In the genomic region with DNA sequence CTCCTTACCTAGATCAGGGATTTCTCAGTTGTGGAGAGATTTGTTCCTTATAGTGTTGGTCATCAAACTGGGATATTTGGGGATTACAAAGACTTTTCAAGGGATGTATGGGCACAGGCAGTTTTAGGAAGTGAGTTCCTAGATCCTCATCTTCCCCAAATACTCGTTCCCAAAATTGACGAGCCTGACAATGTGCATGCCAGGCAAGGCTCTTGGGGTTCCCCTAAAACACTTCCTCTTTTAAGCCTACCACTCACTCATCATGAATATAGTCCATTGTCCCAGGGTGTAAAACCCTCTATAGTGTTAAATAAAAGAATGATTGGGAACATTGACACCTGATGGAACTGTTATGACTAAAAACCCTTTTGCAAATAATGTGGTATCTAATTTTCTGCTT, we compare ENCODE assay signal across 19 cellular contexts. TPM values are rescaled to one million over a fixed set of nuclear protein-coding genes. Genes with fewer than 3 reads are reported as not detected.
DNase-seq lines count a peak whose midpoint lies in the region; ATAC-seq and TF ChIP-seq lines count a peak whose summit lies in the region.
"Had no signal": no experiment of that assay in that cellular context is flagged by ENCODE, and none has a peak within 500 bp of the region (broad histone marks: within the 10 kb centered on the region; RNA-seq: fewer than 3 reads in every experiment).

No MANE protein-coding gene starts in this region.

- H3K4me3 ChIP-seq in Loucy (ENCODE audit: low read length, poor library complexity, severe bottlenecking) = no peak overlapping the region
- H3K4me3 ChIP-seq in PC-3 (ENCODE audit: low read length) = no peak overlapping the region
- H3K4me3 ChIP-seq: lower lobe of right lung had no signal

- TF ChIP-seq CTCF in Loucy (conservative IDR thresholded peaks at IDR 0.05; ENCODE audit: low read length) = no peak
- TF ChIP-seq CTCF in PC-3 (conservative IDR thresholded peaks at IDR 0.05; ENCODE audit: low read depth, low read length) = no peak

- H3F3A ChIP-seq in Loucy (ENCODE audit: low read depth) (no peaks in the 10 kb centered on the region), PC-3 (ENCODE audit: low read length, unreplicated experiment) (no peaks in the 10 kb centered on the region)

- H3K4me2 ChIP-seq in Loucy (ENCODE audit: low read depth, low read length, poor library complexity, severe bottlenecking) = peak overlapping the region; percentile 14
- H3K4me2 ChIP-seq in PC-3 (ENCODE audit: low read length) = no peak overlapping the region

- peaks cover 24% of the 10 kb centered on the region for H3K4me1 Mint-ChIP-seq in memory B cell

- H3K36me3 ChIP-seq in Loucy (ENCODE audit: insufficient read depth, low read length) = no peaks in the 10 kb centered on the region
- H3K36me3 ChIP-seq in PC-3 (ENCODE audit: low read depth, low read length) = no peaks in the 10 kb centered on the region
- H3K36me3 ChIP-seq: lower lobe of right lung had no signal

- peak; percentile 46 for ATAC-seq in GM18519 (IDR thresholded peaks at IDR 0.05; ENCODE audit: low FRiP score, unreplicated experiment)
- ATAC-seq in GM21825 (IDR thresholded peaks at IDR 0.05; ENCODE audit: unreplicated experiment) = peak; percentile 43
- peak; percentile 98 for ATAC-seq in memory B cell (ENCODE audit: low read depth)
- ATAC-seq in PC-3 = no peak
- no peak for ATAC-seq in GM21528 (IDR thresholded peaks at IDR 0.05; ENCODE audit: low FRiP score, unreplicated experiment)
- ATAC-seq: HCT116 had no signal

- H3K27ac Mint-ChIP-seq in memory B cell = no peak overlapping the region
- H3K27ac Mint-ChIP-seq: nephron had no signal

- H3K27me3 ChIP-seq in Loucy (ENCODE audit: insufficient read depth, low read length, poor library complexity, severe bottlenecking) (no peaks in the 10 kb centered on the region), PC-3 (ENCODE audit: low read length) (no peaks in the 10 kb centered on the region)

- intact Hi-C loops in PC-3 (cut with micrococcal nuclease) = no loop called here

- H2AFZ ChIP-seq in Loucy (ENCODE audit: low read length) (no peak overlapping the region), PC-3 (ENCODE audit: low read length) (no peak overlapping the region)

- no peaks in the 10 kb centered on the region for H3K9me3 ChIP-seq in Loucy (ENCODE audit: insufficient read depth, low read depth, low read length)
- H3K9me3 ChIP-seq in PC-3 (ENCODE audit: low read length) = no peaks in the 10 kb centered on the region
- H3K9me3 ChIP-seq: lower lobe of right lung had no signal

- BruUV-seq in PC-3 (replicated peaks; lab: Mats Ljungman, UMichigan) = no TSS peak

- POLR2A ChIA-PET in PC-3 (lab: Charles Lee; ENCODE audit: unreplicated experiment) = no interaction called here

- no peak overlapping the region for H3K27ac ChIP-seq in PC-3 (ENCODE audit: low read length)
- H3K27ac ChIP-seq: lower lobe of right lung had no signal

- no peaks in the 10 kb centered on the region for H3K79me2 ChIP-seq in Loucy (ENCODE audit: insufficient read depth, low read length)
- H3K79me2 ChIP-seq in PC-3 (ENCODE audit: low read length) = no peaks in the 10 kb centered on the region

- peaks cover 31% of the 10 kb centered on the region for H3K4me1 ChIP-seq in Loucy (ENCODE audit: insufficient read depth, low read length, poor library complexity, severe bottlenecking)
- peaks cover 2% of the 10 kb centered on the region; the same call in 1 of the 2 replicates for H3K4me1 ChIP-seq in PC-3 (ENCODE audit: insufficient read depth, low read length)

- H4K20me1 ChIP-seq in Loucy (ENCODE audit: insufficient read depth, low read length, poor library complexity, severe bottlenecking) = no peaks in the 10 kb centered on the region
- no peaks in the 10 kb centered on the region for H4K20me1 ChIP-seq in PC-3 (ENCODE audit: low read length)

- H3K4me3 Mint-ChIP-seq in memory B cell = no peak overlapping the region
- H3K4me3 Mint-ChIP-seq: nephron had no signal

- H3K27me3 Mint-ChIP-seq in memory B cell = peaks cover 5% of the 10 kb centered on the region

- peaks cover 4% of the 10 kb centered on the region for H3K36me3 Mint-ChIP-seq in memory B cell

- H3K9ac ChIP-seq in Loucy (ENCODE audit: low read depth, low read length, poor library complexity, severe bottlenecking) (no peak overlapping the region), PC-3 (ENCODE audit: low read length) (no peak overlapping the region)

- CTCF ChIA-PET in PC-3 (lab: Charles Lee) = no interaction called here

- no peak for DNase-seq in memory B cell (ENCODE audit: low spot score in 2 of 2)
- DNase-seq in NCI-H1105 treated with DMSO at 0.1 percent for 48 hours (lab: John Stamatoyannopoulos, UW) = no peak
- no peak for DNase-seq in NCI-H82 (lab: John Stamatoyannopoulos, UW)
- DNase-seq in PC-3 = no peak
- DNase-seq: activated CD4-positive, CD25-positive, alpha-beta regulatory T cell; activated gamma-delta T cell treated with Interleukin-2 at 50 U/mL for 16 hours; DMS 273 treated with DMSO at 0.1 percent for 48 hours; foreskin melanocyte; lower lobe of right lung; NCI-H2107; NCI-H774; retina; stimulated activated CD4-positive, alpha-beta T cell treated with anti-CD3 and anti-CD28 coated beads, Interleukin-1b, Interleukin-23, amount 100 ng/mL, for 48 hours had no signal

- peaks cover 2% of the 10 kb centered on the region for H3K9me3 Mint-ChIP-seq in memory B cell

- H3K9me2 ChIP-seq in Loucy (replicated peaks; ENCODE audit: low read depth, low read length) (no peaks in the 10 kb centered on the region), PC-3 (replicated peaks; ENCODE audit: low read length) (no peaks in the 10 kb centered on the region)

RNA-seq across cellular contexts. Expression of a gene that starts 26.4 kb away (rescaled TPM):
- 0.46 and 1.4 TPM in 2 replicates for total RNA-seq in PC-3 (2014; rRNA removed)

Comparison
In these comparisons a context has a peak if more than half of its experiments do, and no peak if none do; other contexts are left out.
1. ATAC-seq: peak in GM18519 (single experiment), GM21825 (single experiment) and memory B cell (single experiment); none in PC-3 (single experiment) and GM21528 (single experiment).